8 cellular contexts compared by ENCODE assay signal in genomic region chr20:52192296-52193007, GRCh38. TPM values are rescaled to one million over a fixed set of nuclear protein-coding genes. Genes with fewer than 3 reads are reported as not detected.
A peak's percentile ranks its signal among the peaks of the same experiment; 100 is the strongest.
DNase-seq lines count a peak whose midpoint lies in the region; ATAC-seq and TF ChIP-seq lines count a peak whose summit lies in the region.

No MANE protein-coding gene starts in this region.

- 0 to 1% methylated on average over 14 of the region's 16 CpGs for WGBS in mesodermal cell (ENCODE audit: insufficient coverage in 2 of 2), 2 experiments
- 13 to 21% methylated on average over 9 to 16 of the region's 16 CpGs for WGBS in upper lobe of left lung, 2 donors

- no peaks in the 10 kb centered on the region for H3K9me3 ChIP-seq in duodenal mucosa (ENCODE audit: control insufficient read depth in 1 of 2, low read length in 2 of 2)
- no peaks in the 10 kb centered on the region for H3K9me3 ChIP-seq in mesodermal cell (ENCODE audit: control insufficient read depth, low read length)
- H3K9me3 ChIP-seq in upper lobe of left lung, result no peaks in the 10 kb centered on the region

- H3K4me1 ChIP-seq in duodenal mucosa (ENCODE audit: control insufficient read depth in 1 of 2, insufficient read depth in 2 of 2, low read length in 2 of 2), result peaks cover 13 to 14% of the 10 kb centered on the region in 2 donors
- H3K4me1 ChIP-seq in mesodermal cell (ENCODE audit: control insufficient read depth, insufficient read depth, low read length, poor library complexity, severe bottlenecking), result peaks cover 3% of the 10 kb centered on the region
- H3K4me1 ChIP-seq in upper lobe of left lung, result peaks cover 12 to 21% (median 15%) of the 10 kb centered on the region in 4 donors

- H3K27ac ChIP-seq in duodenal mucosa (ENCODE audit: low read depth, low read length) (no peak overlapping the region), mesodermal cell (ENCODE audit: low read depth, low read length, severe bottlenecking) (peak overlapping the region; percentile 29), upper lobe of left lung (peak overlapping the region; percentile 81 to 93 (median 85))

- no peak for TF ChIP-seq POLR2A in upper lobe of left lung (IDR thresholded peaks at IDR 0.05)

- H3K27me3 ChIP-seq in duodenal mucosa (ENCODE audit: control insufficient read depth in 1 of 2, insufficient read depth in 2 of 2, low read length in 2 of 2) (no peaks in the 10 kb centered on the region), upper lobe of left lung (no peaks in the 10 kb centered on the region)

- TF ChIP-seq CTCF in GM20000 (IDR thresholded peaks at IDR 0.05; ENCODE audit: extremely low read depth, missing control alignments) (no peak), upper lobe of left lung (IDR thresholded peaks at IDR 0.05) (peak in 1 of 6 experiments; percentile 12)

- H3K4me3 ChIP-seq in duodenal mucosa (ENCODE audit: low read depth in 1 of 2, low read length in 2 of 2) (peak overlapping the region; percentile 83 to 99), mesodermal cell (ENCODE audit: extremely low read depth, insufficient read depth, low read length, poor library complexity, severe bottlenecking) (peak overlapping the region; percentile 91), upper lobe of left lung (peak overlapping the region; percentile 65 to 88 (median 79))

- peak; percentile 19 to 54 for DNase-seq in NCI-H2081 (lab: John Stamatoyannopoulos, UW)
- no peak for DNase-seq in NCI-H2081 treated with DMSO at 0.1 percent for 48 hours (lab: John Stamatoyannopoulos, UW)
- DNase-seq in GM20000 (ENCODE audit: low spot score), result peak; percentile 71
- peak; percentile 40 for DNase-seq in RPMI7951 (ENCODE audit: low read depth)
- DNase-seq in upper lobe of left lung, result peak in 1 of 2 donors; percentile 25

- peak; percentile 21 for ATAC-seq in HG03558 (IDR thresholded peaks at IDR 0.05; ENCODE audit: extremely low read depth, unreplicated experiment)
- ATAC-seq in upper lobe of left lung (ENCODE audit: low FRiP score in 2 of 2), result peak; percentile 48 to 76

- H3K36me3 ChIP-seq in duodenal mucosa (ENCODE audit: control insufficient read depth in 1 of 2, insufficient read depth in 2 of 2, low read length in 2 of 2), result no peaks in the 10 kb centered on the region
- no peaks in the 10 kb centered on the region for H3K36me3 ChIP-seq in mesodermal cell (ENCODE audit: control insufficient read depth, insufficient read depth, low read length)
- no peaks in the 10 kb centered on the region for H3K36me3 ChIP-seq in upper lobe of left lung

- peak overlapping the region; percentile 73 to 88 for H3K9ac ChIP-seq in duodenal mucosa (ENCODE audit: low read depth in 1 of 2, low read length in 2 of 2)

- no peak for TF ChIP-seq EP300 in upper lobe of left lung (IDR thresholded peaks at IDR 0.05)

RNA-seq across cellular contexts. Expression of gene ZFP64, which starts 0.9 kb away (rescaled TPM):
- 17.2 and 19.1 TPM in 2 replicates for total RNA-seq in RPMI7951 (2014; rRNA removed; shearing (Covaris generic))
- 26.2 TPM for polyA plus RNA-seq in mesodermal cell (2013, experiment 1 of 2)
- 23.4 TPM for polyA plus RNA-seq in mesodermal cell (2013, experiment 2 of 2)
- total RNA-seq in upper lobe of left lung, result 10 to 100 TPM in 5 of 6 donors, 1 to 10 TPM in 1; 7.9 to 23.5 (median 12.5) TPM
